In the genomic region with DNA sequence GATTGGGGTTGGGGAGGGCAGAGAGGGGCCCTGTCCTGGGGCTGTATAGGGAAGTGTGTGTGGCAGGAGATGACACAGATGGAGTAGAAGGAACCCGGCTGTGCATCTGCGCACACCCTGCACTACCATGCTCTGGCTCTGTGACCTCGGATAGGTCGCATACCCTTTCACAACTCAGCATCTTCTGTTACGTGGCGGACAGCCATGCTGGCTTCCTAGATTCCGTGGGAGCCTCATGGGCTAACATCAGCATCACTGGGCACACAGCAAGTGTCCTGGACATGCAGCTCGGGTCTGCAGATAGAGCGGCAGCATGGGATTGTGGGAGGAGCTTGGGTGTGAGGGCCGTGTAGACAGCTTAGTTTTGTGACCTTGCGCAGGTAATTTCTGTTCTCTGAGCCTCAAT, we compare ENCODE assay signal across 9 cellular contexts. TPM values are rescaled to one million over a fixed set of nuclear protein-coding genes. Genes with fewer than 3 reads are reported as not detected.
DNase-seq lines count a peak whose midpoint lies in the region; ATAC-seq and TF ChIP-seq lines count a peak whose summit lies in the region.
"Had no signal": no experiment of that assay in that cellular context is flagged by ENCODE, and none has a peak within 500 bp of the region (broad histone marks: within the 10 kb centered on the region; RNA-seq: fewer than 3 reads in every experiment).

No MANE protein-coding gene starts in this region.

- in situ Hi-C loops in HAP-1 (cut with MboI; ENCODE audit: low sequenced_read_pairs): no loop called here

- H3K36me3 Mint-ChIP-seq in activated T-helper 2 cell treated with anti-CD3 and anti-CD28 coated beads, Interferon-gamma antibody, Interleukin-2, Interleukin-4, amounts not matched to agents 10 μg/mL and 5 μg/mL and 100 μg/mL, durations not matched to agents 14 hours and 24 hours and 36 hours (ENCODE audit: low read depth): peaks cover 62% of the 10 kb centered on the region

- H3K9ac ChIP-seq in mucosa of rectum (ENCODE audit: low read depth in 1 of 2, low read length in 2 of 2): peak overlapping the region in 1 of 2 donors; percentile 84

- H3K27ac ChIP-seq in mucosa of rectum (ENCODE audit: low read depth in 2 of 2, low read length in 2 of 2): peak overlapping the region in 1 of 2 donors; percentile 95

- no peak for ATAC-seq in HG03196 (IDR thresholded peaks at IDR 0.05; ENCODE audit: unreplicated experiment)

- H3K4me3 Mint-ChIP-seq in activated T-helper 2 cell treated with anti-CD3 and anti-CD28 coated beads, Interferon-gamma antibody, Interleukin-2, Interleukin-4, amounts not matched to agents 10 μg/mL and 5 μg/mL and 100 μg/mL, durations not matched to agents 14 hours and 24 hours and 36 hours (ENCODE audit: low read depth): peak overlapping the region; percentile 99

- TF ChIP-seq CTCF in BE2C (IDR thresholded peaks at IDR 0.05; ENCODE audit: low read depth, low read length): no peak

- H3K4me3 ChIP-seq in BE2C (ENCODE audit: low read depth, low read length) (peak overlapping the region; percentile 95), HAP-1 (peak overlapping the region; percentile 99; the same call in 1 of the 2 replicates), mucosa of rectum (ENCODE audit: low read length in 2 of 2) (peak overlapping the region; percentile 19 to 94)

- peak overlapping the region; percentile 98 for H3K27ac Mint-ChIP-seq in activated T-helper 2 cell treated with anti-CD3 and anti-CD28 coated beads, Interferon-gamma antibody, Interleukin-2, Interleukin-4, amounts not matched to agents 10 μg/mL and 5 μg/mL and 100 μg/mL, durations not matched to agents 14 hours and 24 hours and 36 hours

- no peaks in the 10 kb centered on the region for H3K27me3 ChIP-seq in BE2C
- no peaks in the 10 kb centered on the region for H3K27me3 ChIP-seq in HAP-1 (ENCODE audit: low read depth)
- no peaks in the 10 kb centered on the region for H3K27me3 ChIP-seq in mucosa of rectum (ENCODE audit: control insufficient read depth in 2 of 2, insufficient read depth in 2 of 2, low read length in 2 of 2)

- DNase-seq in BE2C (no peak), HAP-1 (ENCODE audit: low spot score in 2 of 2) (no peak), UCSD-AML1 (lab: John Stamatoyannopoulos, UW; ENCODE audit: unreplicated experiment) (no peak), amygdala (lab: John Stamatoyannopoulos, UW) (no peak), GM19240 (ENCODE audit: insufficient read length, low spot score) (no peak)
- no peak for DNase-seq in activated T-helper 2 cell treated with anti-CD3 and anti-CD28 coated beads, Interferon-gamma antibody, Interleukin-2, Interleukin-4, amounts not matched to agents 10 μg/mL and 5 μg/mL and 100 μg/mL, durations not matched to agents 14 hours and 24 hours and 36 hours (ENCODE audit: low spot score)

- intact Hi-C loops in activated T-helper 2 cell treated with anti-CD3 and anti-CD28 coated beads, Interferon-gamma antibody, Interleukin-2, Interleukin-4, amounts not matched to agents 10 μg/mL and 5 μg/mL and 100 μg/mL, durations not matched to agents 14 hours and 24 hours and 36 hours (cut with micrococcal nuclease): loop anchor here (2.0 to 5.0 kb wide), 4 partner anchors 24 to 390 kb away; a partner anchor contains a TSS

- H3K4me1 ChIP-seq in BE2C (peaks cover 5% of the 10 kb centered on the region; the same call in 1 of the 2 replicates), HAP-1 (peaks cover 14% of the 10 kb centered on the region), mucosa of rectum (ENCODE audit: control insufficient read depth in 2 of 2, insufficient read depth in 2 of 2, low read length in 2 of 2) (peaks cover 22 to 27% of the 10 kb centered on the region in 2 donors)

- no peaks in the 10 kb centered on the region for H3K27me3 Mint-ChIP-seq in activated T-helper 2 cell treated with anti-CD3 and anti-CD28 coated beads, Interferon-gamma antibody, Interleukin-2, Interleukin-4, amounts not matched to agents 10 μg/mL and 5 μg/mL and 100 μg/mL, durations not matched to agents 14 hours and 24 hours and 36 hours (ENCODE audit: low read depth)

- peaks cover 39% of the 10 kb centered on the region for H3K4me1 Mint-ChIP-seq in activated T-helper 2 cell treated with anti-CD3 and anti-CD28 coated beads, Interferon-gamma antibody, Interleukin-2, Interleukin-4, amounts not matched to agents 10 μg/mL and 5 μg/mL and 100 μg/mL, durations not matched to agents 14 hours and 24 hours and 36 hours (ENCODE audit: low read depth)

- H3K9me3 Mint-ChIP-seq in activated T-helper 2 cell treated with anti-CD3 and anti-CD28 coated beads, Interferon-gamma antibody, Interleukin-2, Interleukin-4, amounts not matched to agents 10 μg/mL and 5 μg/mL and 100 μg/mL, durations not matched to agents 14 hours and 24 hours and 36 hours: no peaks in the 10 kb centered on the region

- H3K9me3 ChIP-seq in BE2C (no peaks in the 10 kb centered on the region), HAP-1 (no peaks in the 10 kb centered on the region), mucosa of rectum (ENCODE audit: control insufficient read depth in 2 of 2, low read length in 2 of 2) (no peaks in the 10 kb centered on the region)

- peaks cover 41% of the 10 kb centered on the region for H3K36me3 ChIP-seq in BE2C
- H3K36me3 ChIP-seq in HAP-1 (replicated peaks): peaks cover 67% of the 10 kb centered on the region
- peaks cover 25 to 28% of the 10 kb centered on the region in 2 donors for H3K36me3 ChIP-seq in mucosa of rectum (ENCODE audit: control insufficient read depth in 2 of 2, insufficient read depth in 2 of 2, low read length in 2 of 2)

RNA-seq across cellular contexts. Expression of a gene that starts 9.2 kb away (rescaled TPM):
- 121 TPM for polyA plus RNA-seq in BE2C (2012; ENCODE audit: insufficient read depth, insufficient read length, low read depth)
- 76.4 and 76.7 TPM in 2 replicates for total RNA-seq in activated T-helper 2 cell treated with anti-CD3 and anti-CD28 coated beads, Interferon-gamma antibody, Interleukin-2, Interleukin-4, amounts not matched to agents 10 μg/mL and 5 μg/mL and 100 μg/mL, durations not matched to agents 14 hours and 24 hours and 36 hours

RNA-seq across cellular contexts. Expression of a gene that starts 9.4 kb away (rescaled TPM):
- 2,605 TPM for polyA plus RNA-seq in BE2C (2012; ENCODE audit: insufficient read depth, insufficient read length, low read depth)
- 1,671 and 1,735 TPM in 2 replicates for total RNA-seq in activated T-helper 2 cell treated with anti-CD3 and anti-CD28 coated beads, Interferon-gamma antibody, Interleukin-2, Interleukin-4, amounts not matched to agents 10 μg/mL and 5 μg/mL and 100 μg/mL, durations not matched to agents 14 hours and 24 hours and 36 hours

RNA-seq across cellular contexts. Expression of a gene that starts 17.9 kb away (rescaled TPM):
- not detected for polyA plus RNA-seq in BE2C (2012; ENCODE audit: insufficient read depth, insufficient read length, low read depth)
- not detected in 2 replicates for total RNA-seq in activated T-helper 2 cell treated with anti-CD3 and anti-CD28 coated beads, Interferon-gamma antibody, Interleukin-2, Interleukin-4, amounts not matched to agents 10 μg/mL and 5 μg/mL and 100 μg/mL, durations not matched to agents 14 hours and 24 hours and 36 hours
- total RNA-seq: T-helper 2 cell treated with Interferon-gamma antibody and Interleukin-4, amounts not matched to agents 100 ng/mL and 5 ng/mL, for 36 hours had no signal
